Comparison of ENCODE assay signal across 1 cellular context in the genomic region with DNA sequence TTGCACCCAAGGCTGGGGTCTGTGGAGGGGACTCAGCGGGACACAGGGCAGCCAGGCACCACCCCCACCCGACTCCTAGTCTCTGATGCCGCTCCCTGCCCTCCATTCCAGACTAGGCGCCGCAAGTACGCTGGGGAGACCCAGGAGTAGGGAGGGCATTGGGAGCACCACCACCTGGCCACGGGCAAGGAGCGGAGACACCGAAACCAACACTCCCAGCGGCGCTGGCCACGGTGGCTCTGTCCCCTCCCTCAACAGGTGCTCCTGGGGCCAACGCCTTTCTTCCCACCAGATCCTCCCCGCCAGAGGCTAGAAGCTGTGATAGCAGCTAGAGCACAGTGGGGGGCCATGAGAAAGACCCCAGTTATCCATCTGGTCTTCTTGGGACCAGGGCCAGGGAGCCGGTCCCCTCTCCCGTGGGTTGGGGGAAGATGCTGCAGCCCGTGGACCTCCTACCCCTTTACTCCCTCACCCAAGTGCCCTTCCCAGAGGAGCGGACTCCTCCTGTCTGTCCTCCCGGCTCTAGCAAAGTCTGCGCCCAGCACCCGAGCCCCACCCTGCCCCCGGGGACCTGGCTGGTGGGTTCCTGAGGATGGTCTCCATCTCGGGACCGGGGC.
TF ChIP-seq lines count a peak whose summit lies in the region.

No MANE protein-coding gene starts in this region.

TF ChIP-seq in A549, 52 proteins besides CTCF, POLR2A, EP300 and RAD21:
- TF ChIP-seq ELK1 (IDR thresholded peaks at IDR 0.05; ENCODE audit: low read depth, low read length) = no peak
- TF ChIP-seq KDM1A (IDR thresholded peaks at IDR 0.05; ENCODE audit: low read depth) = no peak
- TF ChIP-seq, protein P1, sequence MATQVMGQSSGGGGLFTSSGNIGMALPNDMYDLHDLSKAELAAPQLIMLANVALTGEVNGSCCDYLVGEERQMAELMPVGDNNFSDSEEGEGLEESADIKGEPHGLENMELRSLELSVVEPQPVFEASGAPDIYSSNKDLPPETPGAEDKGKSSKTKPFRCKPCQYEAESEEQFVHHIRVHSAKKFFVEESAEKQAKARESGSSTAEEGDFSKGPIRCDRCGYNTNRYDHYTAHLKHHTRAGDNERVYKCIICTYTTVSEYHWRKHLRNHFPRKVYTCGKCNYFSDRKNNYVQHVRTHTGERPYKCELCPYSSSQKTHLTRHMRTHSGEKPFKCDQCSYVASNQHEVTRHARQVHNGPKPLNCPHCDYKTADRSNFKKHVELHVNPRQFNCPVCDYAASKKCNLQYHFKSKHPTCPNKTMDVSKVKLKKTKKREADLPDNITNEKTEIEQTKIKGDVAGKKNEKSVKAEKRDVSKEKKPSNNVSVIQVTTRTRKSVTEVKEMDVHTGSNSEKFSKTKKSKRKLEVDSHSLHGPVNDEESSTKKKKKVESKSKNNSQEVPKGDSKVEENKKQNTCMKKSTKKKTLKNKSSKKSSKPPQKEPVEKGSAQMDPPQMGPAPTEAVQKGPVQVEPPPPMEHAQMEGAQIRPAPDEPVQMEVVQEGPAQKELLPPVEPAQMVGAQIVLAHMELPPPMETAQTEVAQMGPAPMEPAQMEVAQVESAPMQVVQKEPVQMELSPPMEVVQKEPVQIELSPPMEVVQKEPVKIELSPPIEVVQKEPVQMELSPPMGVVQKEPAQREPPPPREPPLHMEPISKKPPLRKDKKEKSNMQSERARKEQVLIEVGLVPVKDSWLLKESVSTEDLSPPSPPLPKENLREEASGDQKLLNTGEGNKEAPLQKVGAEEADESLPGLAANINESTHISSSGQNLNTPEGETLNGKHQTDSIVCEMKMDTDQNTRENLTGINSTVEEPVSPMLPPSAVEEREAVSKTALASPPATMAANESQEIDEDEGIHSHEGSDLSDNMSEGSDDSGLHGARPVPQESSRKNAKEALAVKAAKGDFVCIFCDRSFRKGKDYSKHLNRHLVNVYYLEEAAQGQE (IDR thresholded peaks at IDR 0.05) = no peak
- no peak for TF ChIP-seq TFCP2L1 (CRISPR knock-in tag; IDR thresholded peaks at IDR 0.05)
- no peak for TF ChIP-seq FOSB (CRISPR knock-in tag; IDR thresholded peaks at IDR 0.05)
- no peak for TF ChIP-seq HOXB5 (CRISPR knock-in tag; IDR thresholded peaks at IDR 0.05)
- TF ChIP-seq, protein P2, sequence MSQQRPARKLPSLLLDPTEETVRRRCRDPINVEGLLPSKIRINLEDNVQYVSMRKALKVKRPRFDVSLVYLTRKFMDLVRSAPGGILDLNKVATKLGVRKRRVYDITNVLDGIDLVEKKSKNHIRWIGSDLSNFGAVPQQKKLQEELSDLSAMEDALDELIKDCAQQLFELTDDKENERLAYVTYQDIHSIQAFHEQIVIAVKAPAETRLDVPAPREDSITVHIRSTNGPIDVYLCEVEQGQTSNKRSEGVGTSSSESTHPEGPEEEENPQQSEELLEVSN (IDR thresholded peaks at IDR 0.05; ENCODE audit: borderline replicate concordance, low read depth) = no peak
- TF ChIP-seq SREBF2 (IDR thresholded peaks at IDR 0.05) = no peak
- no peak for TF ChIP-seq KDM5A (IDR thresholded peaks at IDR 0.05)
- TF ChIP-seq RCOR1 (IDR thresholded peaks at IDR 0.05; ENCODE audit: low read depth, low read length) = no peak
- no peak for TF ChIP-seq FOXS1 (CRISPR knock-in tag; IDR thresholded peaks at IDR 0.05)
- TF ChIP-seq MAX (IDR thresholded peaks at IDR 0.05) = no peak
- TF ChIP-seq HOXB13 (CRISPR knock-in tag; IDR thresholded peaks at IDR 0.05; ENCODE audit: low read depth) = no peak
- TF ChIP-seq JUNB (IDR thresholded peaks at IDR 0.05) = no peak
